In genomic region chr14:33948143-33948962, GRCh38 we compare ENCODE assay signal across 11 cellular contexts. TPM values are rescaled to one million over a fixed set of nuclear protein-coding genes. Genes with fewer than 3 reads are reported as not detected.
DNase-seq lines count a peak whose midpoint lies in the region; TF ChIP-seq lines count a peak whose summit lies in the region.
"Had no signal": no experiment of that assay in that cellular context is flagged by ENCODE, and none has a peak within 500 bp of the region (broad histone marks: within the 10 kb centered on the region; RNA-seq: fewer than 3 reads in every experiment).

No MANE protein-coding gene starts in this region.

- H3K36me3 ChIP-seq in iPS-20b (ENCODE audit: insufficient read depth, low read depth, low read length) (no peaks in the 10 kb centered on the region), tibial artery (no peaks in the 10 kb centered on the region)
- H3K36me3 ChIP-seq: BLaER1 had no signal

- intact Hi-C loops in activated naive CD4-positive, alpha-beta T cell treated with anti-CD3 and anti-CD28 coated beads for 36 hours (cut with micrococcal nuclease), result loop anchor here (10.0 kb wide), 1 partner anchor 146 kb away; no protein-coding TSS in a partner anchor
- intact Hi-C loops in activated T-helper 1 cell treated with anti-CD3 and anti-CD28 coated beads, Interleukin-12 subunit alpha, Interleukin-12 subunit beta, Interleukin-2, Interleukin-4 antibody, amounts not matched to agents 30 ng/mL and 10 ng/mL and 1 ng/mL, durations not matched to agents 14 hours and 24 hours and 36 hours (cut with micrococcal nuclease), result loop anchor here (2.0 to 5.0 kb wide), 3 partner anchors 111 to 280 kb away; no protein-coding TSS in a partner anchor
- intact Hi-C loops in tibial artery (cut with DNase I; ENCODE audit: low total_unique reads), result no loop called here

- H3K4me3 ChIP-seq in iPS-20b (ENCODE audit: low read length), result peak overlapping the region; percentile 74
- H3K4me3 ChIP-seq in tibial artery, result peak overlapping the region; percentile 87 to 95
- H3K4me3 ChIP-seq: BLaER1 had no signal

- no peak for DNase-seq in activated naive CD4-positive, alpha-beta T cell treated with anti-CD3 and anti-CD28 coated beads, Interleukin-2, amount 10 ng/mL, durations not matched to agents 7 days and 5 days
- DNase-seq in activated naive CD4-positive, alpha-beta T cell treated with anti-CD3 and anti-CD28 coated beads for 36 hours, result no peak
- no peak for DNase-seq in activated T-helper 1 cell treated with anti-CD3 and anti-CD28 coated beads, Interleukin-12 subunit alpha, Interleukin-12 subunit beta, Interleukin-2, Interleukin-4 antibody, amounts not matched to agents 30 ng/mL and 10 ng/mL and 1 ng/mL, durations not matched to agents 14 hours and 24 hours and 36 hours (ENCODE audit: low spot score)
- no peak for DNase-seq in tibial artery
- no peak for DNase-seq in NCI-H524 treated with DMSO at 0.1 percent for 48 hours (lab: John Stamatoyannopoulos, UW)
- no peak for DNase-seq in stimulated activated CD4-positive, alpha-beta T cell treated with anti-CD3 and anti-CD28 coated beads, Interleukin-12 subunit alpha, Interleukin-12 subunit beta, amount 100 ng/mL, for 4 hours
- no peak for DNase-seq in KBM-7
- DNase-seq: IMR-90 had no signal

- H3K9ac ChIP-seq in iPS-20b (ENCODE audit: low read depth, low read length), result peak overlapping the region; percentile 82; the same call in 1 of the 2 replicates
- H3K9ac ChIP-seq: BLaER1 had no signal

- no peak overlapping the region for H3K27ac Mint-ChIP-seq in activated naive CD4-positive, alpha-beta T cell treated with anti-CD3 and anti-CD28 coated beads, Interleukin-2, amount 10 ng/mL, durations not matched to agents 7 days and 5 days
- H3K27ac Mint-ChIP-seq in activated naive CD4-positive, alpha-beta T cell treated with anti-CD3 and anti-CD28 coated beads for 36 hours, result no peak overlapping the region
- H3K27ac Mint-ChIP-seq in activated T-helper 1 cell treated with anti-CD3 and anti-CD28 coated beads, Interleukin-12 subunit alpha, Interleukin-12 subunit beta, Interleukin-2, Interleukin-4 antibody, amounts not matched to agents 30 ng/mL and 10 ng/mL and 1 ng/mL, durations not matched to agents 14 hours and 24 hours and 36 hours, result peak overlapping the region; percentile 13
- H3K27ac Mint-ChIP-seq: stimulated activated memory B cell treated with anti-CD40 and anti-IgM and Interleukin-4, amounts not matched to agents 10 μg/mL and 1 μg/mL and 100 μg/mL, for 72 hours had no signal

- H3K4me1 ChIP-seq in iPS-20b (ENCODE audit: insufficient read depth, low read length) (peaks cover 14% of the 10 kb centered on the region; the same call in 1 of the 2 replicates), tibial artery (peaks cover 0 to 57% (median 28%) of the 10 kb centered on the region in 4 donors)
- H3K4me1 ChIP-seq: BLaER1 had no signal

- CTCF ChIA-PET in activated naive CD4-positive, alpha-beta T cell treated with anti-CD3 and anti-CD28 coated beads, Interleukin-2, amount 10 ng/mL, durations not matched to agents 7 days and 5 days (lab: Charles Lee), result interaction anchor here (1.6 kb wide), 1 partner anchor 150 kb away, joined by 4 read pairs; no protein-coding TSS in a partner anchor
- CTCF ChIA-PET in activated naive CD4-positive, alpha-beta T cell treated with anti-CD3 and anti-CD28 coated beads for 36 hours (lab: Charles Lee), result no interaction called here

- H3K9me3 Mint-ChIP-seq in activated naive CD4-positive, alpha-beta T cell treated with anti-CD3 and anti-CD28 coated beads, Interleukin-2, amount 10 ng/mL, durations not matched to agents 7 days and 5 days, result no peaks in the 10 kb centered on the region
- H3K9me3 Mint-ChIP-seq in activated naive CD4-positive, alpha-beta T cell treated with anti-CD3 and anti-CD28 coated beads for 36 hours, result no peaks in the 10 kb centered on the region
- no peaks in the 10 kb centered on the region for H3K9me3 Mint-ChIP-seq in activated T-helper 1 cell treated with anti-CD3 and anti-CD28 coated beads, Interleukin-12 subunit alpha, Interleukin-12 subunit beta, Interleukin-2, Interleukin-4 antibody, amounts not matched to agents 30 ng/mL and 10 ng/mL and 1 ng/mL, durations not matched to agents 14 hours and 24 hours and 36 hours

- peaks cover 82% of the 10 kb centered on the region for H3K27me3 Mint-ChIP-seq in activated naive CD4-positive, alpha-beta T cell treated with anti-CD3 and anti-CD28 coated beads, Interleukin-2, amount 10 ng/mL, durations not matched to agents 7 days and 5 days
- H3K27me3 Mint-ChIP-seq in activated naive CD4-positive, alpha-beta T cell treated with anti-CD3 and anti-CD28 coated beads for 36 hours (ENCODE audit: low read depth), result peaks cover 40% of the 10 kb centered on the region
- H3K27me3 Mint-ChIP-seq in activated T-helper 1 cell treated with anti-CD3 and anti-CD28 coated beads, Interleukin-12 subunit alpha, Interleukin-12 subunit beta, Interleukin-2, Interleukin-4 antibody, amounts not matched to agents 30 ng/mL and 10 ng/mL and 1 ng/mL, durations not matched to agents 14 hours and 24 hours and 36 hours (ENCODE audit: insufficient read depth), result peaks cover 29% of the 10 kb centered on the region

- peak overlapping the region; percentile 69 for H3K4me3 Mint-ChIP-seq in activated naive CD4-positive, alpha-beta T cell treated with anti-CD3 and anti-CD28 coated beads, Interleukin-2, amount 10 ng/mL, durations not matched to agents 7 days and 5 days
- no peak overlapping the region for H3K4me3 Mint-ChIP-seq in activated naive CD4-positive, alpha-beta T cell treated with anti-CD3 and anti-CD28 coated beads for 36 hours
- H3K4me3 Mint-ChIP-seq in activated T-helper 1 cell treated with anti-CD3 and anti-CD28 coated beads, Interleukin-12 subunit alpha, Interleukin-12 subunit beta, Interleukin-2, Interleukin-4 antibody, amounts not matched to agents 30 ng/mL and 10 ng/mL and 1 ng/mL, durations not matched to agents 14 hours and 24 hours and 36 hours, result peak overlapping the region; percentile 80
- H3K4me3 Mint-ChIP-seq: stimulated activated memory B cell treated with anti-CD40 and anti-IgM and Interleukin-4, amounts not matched to agents 10 μg/mL and 1 μg/mL and 100 μg/mL, for 72 hours had no signal

- TF ChIP-seq CTCF in tibial artery (IDR thresholded peaks at IDR 0.05), result no peak

- in situ Hi-C loops in KBM-7 (cut with MboI; ENCODE audit: low pct_unique_long_range_greater_than_20kb, low sequenced_read_pairs), result no loop called here

- H3K4me1 Mint-ChIP-seq in activated naive CD4-positive, alpha-beta T cell treated with anti-CD3 and anti-CD28 coated beads, Interleukin-2, amount 10 ng/mL, durations not matched to agents 7 days and 5 days, result peaks cover 34% of the 10 kb centered on the region
- H3K4me1 Mint-ChIP-seq in activated naive CD4-positive, alpha-beta T cell treated with anti-CD3 and anti-CD28 coated beads for 36 hours (ENCODE audit: low read depth), result peaks cover 7% of the 10 kb centered on the region
- H3K4me1 Mint-ChIP-seq in activated T-helper 1 cell treated with anti-CD3 and anti-CD28 coated beads, Interleukin-12 subunit alpha, Interleukin-12 subunit beta, Interleukin-2, Interleukin-4 antibody, amounts not matched to agents 30 ng/mL and 10 ng/mL and 1 ng/mL, durations not matched to agents 14 hours and 24 hours and 36 hours (ENCODE audit: low read depth), result peaks cover 62% of the 10 kb centered on the region
- H3K4me1 Mint-ChIP-seq: stimulated activated memory B cell treated with anti-CD40 and anti-IgM and Interleukin-4, amounts not matched to agents 10 μg/mL and 1 μg/mL and 100 μg/mL, for 72 hours had no signal

- H3K27me3 ChIP-seq in iPS-20b (ENCODE audit: insufficient read depth, low read length) (peaks cover 27% of the 10 kb centered on the region), tibial artery (no peaks in the 10 kb centered on the region)
- H3K27me3 ChIP-seq: BLaER1 had no signal

- H3K9me3 ChIP-seq in iPS-20b (ENCODE audit: insufficient read depth, low read depth, low read length), result no peaks in the 10 kb centered on the region
- H3K9me3 ChIP-seq in tibial artery, result no peaks in the 10 kb centered on the region

- H3K36me3 Mint-ChIP-seq in activated naive CD4-positive, alpha-beta T cell treated with anti-CD3 and anti-CD28 coated beads, Interleukin-2, amount 10 ng/mL, durations not matched to agents 7 days and 5 days, result peaks cover 11% of the 10 kb centered on the region
- H3K36me3 Mint-ChIP-seq in activated naive CD4-positive, alpha-beta T cell treated with anti-CD3 and anti-CD28 coated beads for 36 hours (ENCODE audit: low read depth), result no peaks in the 10 kb centered on the region
- peaks cover 26% of the 10 kb centered on the region for H3K36me3 Mint-ChIP-seq in activated T-helper 1 cell treated with anti-CD3 and anti-CD28 coated beads, Interleukin-12 subunit alpha, Interleukin-12 subunit beta, Interleukin-2, Interleukin-4 antibody, amounts not matched to agents 30 ng/mL and 10 ng/mL and 1 ng/mL, durations not matched to agents 14 hours and 24 hours and 36 hours (ENCODE audit: low read depth)
- H3K36me3 Mint-ChIP-seq: stimulated activated memory B cell treated with anti-CD40 and anti-IgM and Interleukin-4, amounts not matched to agents 10 μg/mL and 1 μg/mL and 100 μg/mL, for 72 hours had no signal

- no peak overlapping the region for H3K27ac ChIP-seq in iPS-20b (ENCODE audit: low read length)
- peak overlapping the region; percentile 61 to 89 for H3K27ac ChIP-seq in tibial artery
- H3K27ac ChIP-seq: BLaER1 had no signal

RNA-seq across cellular contexts. Expression of gene EGLN3, which starts 2.5 kb away (rescaled TPM):
- under 1 TPM; 0.07 to 0.48 TPM for total RNA-seq in activated naive CD4-positive, alpha-beta T cell treated with anti-CD3 and anti-CD28 coated beads for 36 hours
- 8.7 and 11.2 TPM in 2 replicates for total RNA-seq in activated T-helper 1 cell treated with anti-CD3 and anti-CD28 coated beads, Interleukin-12 subunit alpha, Interleukin-12 subunit beta, Interleukin-2, Interleukin-4 antibody, amounts not matched to agents 30 ng/mL and 10 ng/mL and 1 ng/mL, durations not matched to agents 14 hours and 24 hours and 36 hours
